ENCODE assay signal across 16 cellular contexts in the genomic region with DNA sequence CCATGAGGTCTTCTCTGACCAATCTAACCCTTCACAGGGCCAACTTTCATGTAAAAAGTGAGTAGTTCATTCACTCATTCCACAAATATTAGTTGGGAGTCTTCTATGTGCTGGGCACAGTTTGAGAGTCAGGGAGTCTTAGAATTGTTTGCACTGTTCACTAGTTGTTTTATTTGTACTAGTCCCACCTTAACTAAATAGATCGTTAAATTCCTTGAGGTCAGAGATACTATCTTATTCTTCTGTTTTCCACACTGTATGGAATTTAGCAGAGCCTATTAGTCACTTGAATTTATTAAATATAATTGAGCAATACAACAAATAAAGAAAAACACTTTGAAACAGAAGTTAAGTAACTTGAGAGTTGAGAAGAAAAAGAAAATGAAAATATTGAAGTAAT. TPM values are rescaled to one million over a fixed set of nuclear protein-coding genes. Genes with fewer than 3 reads are reported as not detected.
DNase-seq lines count a peak whose midpoint lies in the region; ATAC-seq, FAIRE-seq and TF ChIP-seq lines count a peak whose summit lies in the region.
"Had no signal": no experiment of that assay in that cellular context is flagged by ENCODE, and none has a peak within 500 bp of the region (broad histone marks: within the 10 kb centered on the region; RNA-seq: fewer than 3 reads in every experiment).

No MANE protein-coding gene starts in this region.

- no peak overlapping the region for H2AFZ ChIP-seq in PC-3 (ENCODE audit: low read length)

- no peak for FAIRE-seq in small intestine (lab: Jason Lieb, UNC)
- FAIRE-seq: RCC 7860 had no signal

- H3K79me2 ChIP-seq in PC-3 (ENCODE audit: low read length), result no peaks in the 10 kb centered on the region

- ATAC-seq in PC-3 (peak; percentile 66), esophagus mucosa (peak; percentile 25)

- peak overlapping the region; percentile 78 for H3K4me2 ChIP-seq in PC-3 (ENCODE audit: low read length)
- H3K4me2 ChIP-seq: BLaER1 had no signal

- no peaks in the 10 kb centered on the region for H4K20me1 ChIP-seq in PC-3 (ENCODE audit: low read length)
- H4K20me1 ChIP-seq: BLaER1 had no signal

- H3K36me3 ChIP-seq in PC-3 (ENCODE audit: low read depth, low read length), result no peaks in the 10 kb centered on the region
- H3K36me3 ChIP-seq in small intestine (ENCODE audit: control insufficient read depth in 2 of 2, insufficient read depth in 2 of 2, low read length in 2 of 2), result no peaks in the 10 kb centered on the region
- H3K36me3 ChIP-seq: BLaER1 had no signal

- TF ChIP-seq POLR2A in erythroblast (IDR thresholded peaks at IDR 0.05; ENCODE audit: low read length), result no peak

- no peak for TF ChIP-seq CTCF in PC-3 (conservative IDR thresholded peaks at IDR 0.05; ENCODE audit: low read depth, low read length)

- intact Hi-C loops in PC-3 (cut with micrococcal nuclease), result loop anchor here (1.0 to 2.0 kb wide), 3 partner anchors 8 to 845 kb away; no protein-coding TSS in a partner anchor

- H3K9ac ChIP-seq in PC-3 (ENCODE audit: low read length), result peak overlapping the region; percentile 98
- H3K9ac ChIP-seq: BLaER1 had no signal

- H3K27ac ChIP-seq in PC-3 (ENCODE audit: low read length) (peak overlapping the region; percentile 98), small intestine (ENCODE audit: low read depth in 1 of 2, low read length in 1 of 2) (no peak overlapping the region)
- H3K27ac ChIP-seq: BLaER1 had no signal

- H3K27me3 ChIP-seq in PC-3 (ENCODE audit: low read length) (no peaks in the 10 kb centered on the region), small intestine (ENCODE audit: control insufficient read depth in 2 of 2, insufficient read depth in 2 of 2, low read length in 2 of 2) (peaks cover 0 to 4% of the 10 kb centered on the region in 2 donors)
- H3K27me3 ChIP-seq: BLaER1 had no signal

- CTCF ChIA-PET in PC-3 (lab: Charles Lee), result no interaction called here

- BruUV-seq in PC-3 (replicated peaks; lab: Mats Ljungman, UMichigan), result no TSS peak

- H3K9me2 ChIP-seq in PC-3 (replicated peaks; ENCODE audit: low read length), result no peaks in the 10 kb centered on the region

- POLR2A ChIA-PET in PC-3 (lab: Charles Lee; ENCODE audit: unreplicated experiment), result interaction anchor here (0.7 to 0.8 kb wide), 2 partner anchors 10 to 117 kb away, joined by 4 read pairs; no protein-coding TSS in a partner anchor

- DNase-seq in EH (ENCODE audit: low read depth), result peak; percentile 60
- peak; percentile 98 for DNase-seq in PC-3
- peak; percentile 2 for DNase-seq in small intestine
- no peak for DNase-seq in NK-92 (lab: John Stamatoyannopoulos, UW; ENCODE audit: unreplicated experiment)
- DNase-seq in NCI-H2171 treated with DMSO at 0.1 percent for 48 hours (lab: John Stamatoyannopoulos, UW), result no peak
- no peak for DNase-seq in erythroblast (lab: John Stamatoyannopoulos, UW)
- DNase-seq: DMS153, NCI-H146, NCI-H748 treated with DMSO at 0.1 percent for 48 hours, SHP77 treated with DMSO at 0.1 percent for 48 hours had no signal

- H3F3A ChIP-seq in PC-3 (ENCODE audit: low read length, unreplicated experiment), result peaks cover 28% of the 10 kb centered on the region

- H3K9me3 ChIP-seq in PC-3 (ENCODE audit: low read length), result no peaks in the 10 kb centered on the region
- H3K9me3 ChIP-seq in small intestine (ENCODE audit: control insufficient read depth, low read depth), result no peaks in the 10 kb centered on the region

- H3K4me1 ChIP-seq in PC-3 (ENCODE audit: insufficient read depth, low read length) (peaks cover 94% of the 10 kb centered on the region), small intestine (ENCODE audit: control insufficient read depth in 2 of 2, insufficient read depth in 1 of 2, low read depth in 1 of 2, low read length in 1 of 2) (no peaks in the 10 kb centered on the region)

- H3K4me3 ChIP-seq in PC-3 (ENCODE audit: low read length) (peak overlapping the region; percentile 39), small intestine (ENCODE audit: low read depth in 1 of 2, low read length in 2 of 2) (no peak overlapping the region)
- H3K4me3 ChIP-seq: BLaER1 had no signal

- 11 to 82% (median 25%) methylated on average over 1 of the region's 1 CpG for WGBS in small intestine, 3 donors

RNA-seq across cellular contexts. Expression of gene SPTSSB, which starts 40.8 kb away (rescaled TPM):
- total RNA-seq in PC-3 (2014; rRNA removed) (78.0 and 144 TPM in 2 replicates), esophagus mucosa (3.2 TPM)
- polyA plus RNA-seq in small intestine, result under 1 TPM in 1 of 3 donors, not detected in 2; 0.19 TPM
- total RNA-seq: H4, LHCN-M2 had no signal
- polyA plus RNA-seq: IgD-negative memory B cell had no signal

Comparison
In these comparisons a context has a peak if more than half of its experiments do, and no peak if none do; other contexts are left out.
1. DNase-seq: peak in EH (single experiment), PC-3 (single experiment) and small intestine (single experiment); none in NK-92 (single experiment), NCI-H2171 treated with DMSO at 0.1 percent for 48 hours (single experiment) and erythroblast (0 of 2).
2. RNA of gene SPTSSB, which starts 40.8 kb away (total RNA-seq): 78.0 to 144 TPM in PC-3; 3.2 TPM in esophagus mucosa (single experiment); every median in the first group is over 10 times any median in the second.